Comparison of ENCODE assay signal across 1 cellular context in the genomic region with DNA sequence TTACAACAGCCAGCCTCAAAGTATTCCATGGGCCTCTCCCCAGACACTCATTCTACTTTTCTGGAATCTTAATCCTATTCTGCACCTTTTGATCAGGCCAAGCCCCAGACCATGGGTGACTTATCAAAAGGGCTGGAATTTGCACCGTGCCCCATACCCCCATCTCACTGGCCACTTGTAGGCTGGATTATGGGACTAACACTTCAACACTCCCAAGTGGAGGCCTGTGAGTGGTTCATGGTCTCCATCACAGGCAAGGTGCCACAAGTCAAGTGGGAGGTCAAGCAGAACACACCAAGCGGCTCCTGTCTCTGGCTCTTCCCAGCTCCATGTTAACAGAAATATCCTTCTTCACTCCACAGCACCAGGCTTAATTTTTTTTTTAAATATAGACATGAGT.
TF ChIP-seq lines count a peak whose summit lies in the region.

No MANE protein-coding gene starts in this region.

TF ChIP-seq in IMR-90, 13 proteins besides CTCF, POLR2A, EP300 and RAD21 (continued from another document):
- TF ChIP-seq, protein P1, sequence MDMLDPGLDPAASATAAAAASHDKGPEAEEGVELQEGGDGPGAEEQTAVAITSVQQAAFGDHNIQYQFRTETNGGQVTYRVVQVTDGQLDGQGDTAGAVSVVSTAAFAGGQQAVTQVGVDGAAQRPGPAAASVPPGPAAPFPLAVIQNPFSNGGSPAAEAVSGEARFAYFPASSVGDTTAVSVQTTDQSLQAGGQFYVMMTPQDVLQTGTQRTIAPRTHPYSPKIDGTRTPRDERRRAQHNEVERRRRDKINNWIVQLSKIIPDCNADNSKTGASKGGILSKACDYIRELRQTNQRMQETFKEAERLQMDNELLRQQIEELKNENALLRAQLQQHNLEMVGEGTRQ (IDR thresholded peaks at IDR 0.05; ENCODE audit: low read depth, low read length) = no peak
- TF ChIP-seq RCOR1 (IDR thresholded peaks at IDR 0.05; ENCODE audit: insufficient replicate concordance, low read length) (no peak), CHD1 (IDR thresholded peaks at IDR 0.05; ENCODE audit: low read depth, low read length) (no peak), MXI1 (IDR thresholded peaks at IDR 0.05; ENCODE audit: borderline replicate concordance, low read depth, low read length) (no peak), BHLHE40 (IDR thresholded peaks at IDR 0.05; ENCODE audit: low read depth, low read length) (no peak)
TF ChIP-seq in IMR-90: peak in this region for 0.
